1 cellular context compared by ENCODE assay signal in the genomic region with DNA sequence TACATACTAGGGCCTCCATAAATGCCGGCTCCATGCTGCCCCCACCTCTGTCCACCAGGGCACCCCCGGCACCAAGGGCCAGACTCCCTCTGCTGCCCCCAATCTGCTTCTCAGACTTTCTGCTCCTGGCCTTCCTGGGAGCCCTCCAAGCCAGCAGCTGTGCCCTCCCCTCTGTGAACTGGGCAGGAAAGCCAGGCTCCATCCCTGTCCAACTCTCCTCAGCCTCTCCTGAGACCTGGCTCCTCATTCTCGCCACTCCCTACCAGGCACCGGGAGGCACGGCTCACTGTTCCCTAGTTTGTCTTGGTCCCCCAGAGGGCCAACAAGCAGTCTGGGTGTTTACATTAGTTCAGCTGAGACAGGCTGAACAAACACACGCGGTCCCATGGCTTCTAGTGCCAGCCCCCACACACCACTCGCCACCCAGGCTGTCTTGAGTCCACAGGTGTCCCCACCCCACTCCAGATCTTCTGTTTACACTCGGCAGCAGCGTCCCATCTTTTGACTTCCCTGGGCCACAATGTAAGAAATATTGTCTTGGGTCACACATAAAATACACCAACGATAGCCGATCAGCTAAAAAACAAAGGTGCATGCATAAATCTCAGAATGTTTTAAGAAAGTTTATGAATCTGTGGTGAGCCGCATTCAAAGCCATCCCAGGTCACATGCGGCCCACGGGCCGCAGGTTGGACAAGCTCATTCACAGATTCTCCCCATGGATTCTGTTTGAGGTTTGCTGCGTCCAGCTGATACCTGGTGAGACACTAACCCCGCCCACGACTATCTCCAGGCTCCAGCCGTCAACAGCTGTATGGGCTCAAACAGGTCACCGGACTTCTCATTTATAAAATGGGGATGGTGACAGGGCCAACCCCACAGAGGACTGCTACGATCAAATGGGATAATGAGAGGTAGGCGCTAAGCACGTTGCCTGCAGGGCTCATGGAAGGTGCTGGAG.
TF ChIP-seq lines count a peak whose summit lies in the region.

No MANE protein-coding gene starts in this region.

TF ChIP-seq in HEK293, 187 proteins besides CTCF, POLR2A, EP300 and RAD21 (continued from another document):
- TF ChIP-seq AEBP2 (tag by site-specific recombination; IDR thresholded peaks at IDR 0.05; ENCODE audit: borderline replicate concordance) (no peak), ZNF561 (tag by site-specific recombination; IDR thresholded peaks at IDR 0.05; ENCODE audit: borderline replicate concordance) (no peak), BCL11A (tag by site-specific recombination; IDR thresholded peaks at IDR 0.05; ENCODE audit: low read depth) (no peak), PRDM10 (tag by site-specific recombination; IDR thresholded peaks at IDR 0.05) (0 out of 2 replicates have a peak, but pooled peaks have one; percentile 22), ZNF324 (tag by site-specific recombination; IDR thresholded peaks at IDR 0.05) (no peak), ZNF610 (tag by site-specific recombination; IDR thresholded peaks at IDR 0.05; ENCODE audit: borderline replicate concordance) (no peak), ZNF510 (tag by site-specific recombination; IDR thresholded peaks at IDR 0.05; ENCODE audit: insufficient replicate concordance) (no peak), ZNF362 (tag by site-specific recombination; IDR thresholded peaks at IDR 0.05) (no peak), ZEB2 (tag by site-specific recombination; IDR thresholded peaks at IDR 0.05) (no peak), SCRT2 (tag by site-specific recombination; IDR thresholded peaks at IDR 0.05) (peak; percentile 96), ZNF280D (tag by site-specific recombination; IDR thresholded peaks at IDR 0.05) (no peak), SETDB1 (IDR thresholded peaks at IDR 0.05; ENCODE audit: insufficient read length, low read length) (no peak), ZSCAN23 (tag by site-specific recombination; IDR thresholded peaks at IDR 0.05) (no peak), TRIM28 (IDR thresholded peaks at IDR 0.05; ENCODE audit: borderline replicate concordance, low read length) (no peak), ZNF645 (tag by site-specific recombination; IDR thresholded peaks at IDR 0.05) (no peak), ZIC2 (tag by site-specific recombination; IDR thresholded peaks at IDR 0.05) (peak; percentile 92), ZNF10 (tag by site-specific recombination; IDR thresholded peaks at IDR 0.05) (no peak), ZNF266 (tag by site-specific recombination; IDR thresholded peaks at IDR 0.05; ENCODE audit: low read depth) (no peak), ZNF544 (tag by site-specific recombination; IDR thresholded peaks at IDR 0.05) (no peak), ZSCAN30 (tag by site-specific recombination; IDR thresholded peaks at IDR 0.05) (no peak), GFI1B (tag by site-specific recombination; IDR thresholded peaks at IDR 0.05) (no peak), ZNF776 (tag by site-specific recombination; IDR thresholded peaks at IDR 0.05; ENCODE audit: borderline replicate concordance) (no peak), ZNF426 (tag by site-specific recombination; IDR thresholded peaks at IDR 0.05) (no peak), PRDM1 (tag by site-specific recombination; IDR thresholded peaks at IDR 0.05) (no peak)
- TF ChIP-seq, protein P1, sequence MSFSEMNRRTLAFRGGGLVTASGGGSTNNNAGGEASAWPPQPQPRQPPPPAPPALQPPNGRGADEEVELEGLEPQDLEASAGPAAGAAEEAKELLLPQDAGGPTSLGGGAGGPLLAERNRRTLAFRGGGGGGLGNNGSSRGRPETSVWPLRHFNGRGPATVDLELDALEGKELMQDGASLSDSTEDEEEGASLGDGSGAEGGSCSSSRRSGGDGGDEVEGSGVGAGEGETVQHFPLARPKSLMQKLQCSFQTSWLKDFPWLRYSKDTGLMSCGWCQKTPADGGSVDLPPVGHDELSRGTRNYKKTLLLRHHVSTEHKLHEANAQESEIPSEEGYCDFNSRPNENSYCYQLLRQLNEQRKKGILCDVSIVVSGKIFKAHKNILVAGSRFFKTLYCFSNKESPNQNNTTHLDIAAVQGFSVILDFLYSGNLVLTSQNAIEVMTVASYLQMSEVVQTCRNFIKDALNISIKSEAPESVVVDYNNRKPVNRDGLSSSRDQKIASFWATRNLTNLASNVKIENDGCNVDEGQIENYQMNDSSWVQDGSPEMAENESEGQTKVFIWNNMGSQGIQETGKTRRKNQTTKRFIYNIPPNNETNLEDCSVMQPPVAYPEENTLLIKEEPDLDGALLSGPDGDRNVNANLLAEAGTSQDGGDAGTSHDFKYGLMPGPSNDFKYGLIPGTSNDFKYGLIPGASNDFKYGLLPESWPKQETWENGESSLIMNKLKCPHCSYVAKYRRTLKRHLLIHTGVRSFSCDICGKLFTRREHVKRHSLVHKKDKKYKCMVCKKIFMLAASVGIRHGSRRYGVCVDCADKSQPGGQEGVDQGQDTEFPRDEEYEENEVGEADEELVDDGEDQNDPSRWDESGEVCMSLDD (tag by site-specific recombination; IDR thresholded peaks at IDR 0.05): no peak
- TF ChIP-seq, protein P2, sequence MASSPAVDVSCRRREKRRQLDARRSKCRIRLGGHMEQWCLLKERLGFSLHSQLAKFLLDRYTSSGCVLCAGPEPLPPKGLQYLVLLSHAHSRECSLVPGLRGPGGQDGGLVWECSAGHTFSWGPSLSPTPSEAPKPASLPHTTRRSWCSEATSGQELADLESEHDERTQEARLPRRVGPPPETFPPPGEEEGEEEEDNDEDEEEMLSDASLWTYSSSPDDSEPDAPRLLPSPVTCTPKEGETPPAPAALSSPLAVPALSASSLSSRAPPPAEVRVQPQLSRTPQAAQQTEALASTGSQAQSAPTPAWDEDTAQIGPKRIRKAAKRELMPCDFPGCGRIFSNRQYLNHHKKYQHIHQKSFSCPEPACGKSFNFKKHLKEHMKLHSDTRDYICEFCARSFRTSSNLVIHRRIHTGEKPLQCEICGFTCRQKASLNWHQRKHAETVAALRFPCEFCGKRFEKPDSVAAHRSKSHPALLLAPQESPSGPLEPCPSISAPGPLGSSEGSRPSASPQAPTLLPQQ (tag by site-specific recombination; IDR thresholded peaks at IDR 0.05): no peak
